Comparison of ENCODE assay signal across 13 cellular contexts in genomic region chr3:171261487-171261886, GRCh38.
A peak's percentile ranks its signal among the peaks of the same experiment; 100 is the strongest.
DNase-seq lines count a peak whose midpoint lies in the region; ATAC-seq and TF ChIP-seq lines count a peak whose summit lies in the region.
"Had no signal": no experiment of that assay in that cellular context is flagged by ENCODE, and none has a peak within 500 bp of the region (broad histone marks: within the 10 kb centered on the region; RNA-seq: fewer than 3 reads in every experiment).

No MANE protein-coding gene starts in this region.

- peak overlapping the region; percentile 1 for H3K27ac Mint-ChIP-seq in MCF 10A (ENCODE audit: low read depth, unreplicated experiment)
- H3K27ac Mint-ChIP-seq in activated CD8-positive, alpha-beta T cell treated with anti-CD3 and anti-CD28 coated beads for 36 hours, result peak overlapping the region; percentile 67
- H3K27ac Mint-ChIP-seq: stimulated activated memory B cell treated with anti-CD40 and anti-IgM and Interleukin-4, amounts not matched to agents 10 μg/mL and 1 μg/mL and 100 μg/mL, for 72 hours had no signal

- no peaks in the 10 kb centered on the region for H3K27me3 Mint-ChIP-seq in MCF 10A (ENCODE audit: insufficient read depth, unreplicated experiment)
- no peaks in the 10 kb centered on the region for H3K27me3 Mint-ChIP-seq in activated CD8-positive, alpha-beta T cell treated with anti-CD3 and anti-CD28 coated beads for 36 hours
- H3K27me3 Mint-ChIP-seq: stimulated activated memory B cell treated with anti-CD40 and anti-IgM and Interleukin-4, amounts not matched to agents 10 μg/mL and 1 μg/mL and 100 μg/mL, for 72 hours had no signal

- no peak overlapping the region for H3K4me3 ChIP-seq in breast epithelium
- no peak overlapping the region for H3K4me3 ChIP-seq in upper lobe of right lung

- ATAC-seq in activated CD8-positive, alpha-beta T cell treated with anti-CD3 and anti-CD28 coated beads for 36 hours, result no peak
- ATAC-seq in upper lobe of right lung, result peak; percentile 61
- ATAC-seq: stimulated activated memory B cell treated with anti-CD40 and anti-IgM and Interleukin-4, amounts not matched to agents 10 μg/mL and 1 μg/mL and 100 μg/mL, for 72 hours had no signal

- no peaks in the 10 kb centered on the region for H3K4me1 ChIP-seq in breast epithelium
- H3K4me1 ChIP-seq in upper lobe of right lung, result peaks cover 8% of the 10 kb centered on the region

- H3K9me3 Mint-ChIP-seq in MCF 10A (ENCODE audit: unreplicated experiment), result no peaks in the 10 kb centered on the region
- H3K9me3 Mint-ChIP-seq in activated CD8-positive, alpha-beta T cell treated with anti-CD3 and anti-CD28 coated beads for 36 hours, result no peaks in the 10 kb centered on the region
- H3K9me3 Mint-ChIP-seq: stimulated activated memory B cell treated with anti-CD40 and anti-IgM and Interleukin-4, amounts not matched to agents 10 μg/mL and 1 μg/mL and 100 μg/mL, for 72 hours had no signal

- no TSS peak for BruUV-seq in MCF 10A (replicated peaks; lab: Mats Ljungman, UMichigan)

- TF ChIP-seq POLR2A in breast epithelium (IDR thresholded peaks at IDR 0.05), result no peak

- H3K27me3 ChIP-seq in breast epithelium (no peaks in the 10 kb centered on the region), upper lobe of right lung (no peaks in the 10 kb centered on the region)

- TF ChIP-seq CTCF in MCF 10A (IDR thresholded peaks at IDR 0.05; ENCODE audit: unreplicated experiment) (no peak), breast epithelium (IDR thresholded peaks at IDR 0.05) (no peak), upper lobe of right lung (IDR thresholded peaks at IDR 0.05) (no peak)
- no peak for TF ChIP-seq CTCF in activated CD8-positive, alpha-beta T cell treated with anti-CD3 and anti-CD28 coated beads for 36 hours (IDR thresholded peaks at IDR 0.05)

- POLR2A ChIA-PET in MCF 10A (lab: Yijun Ruan, JAX), result interaction anchor here (1.1 kb wide), 1 partner anchor 13 kb away, joined by 3 read pairs; no protein-coding TSS in a partner anchor
- POLR2A ChIA-PET in activated CD8-positive, alpha-beta T cell treated with anti-CD3 and anti-CD28 coated beads for 36 hours (lab: Charles Lee), result no interaction called here

- H3K27ac ChIP-seq in breast epithelium, result peak overlapping the region in 1 of 2 donors; percentile 67
- no peak overlapping the region for H3K27ac ChIP-seq in upper lobe of right lung

- H3K36me3 ChIP-seq in breast epithelium (no peaks in the 10 kb centered on the region), upper lobe of right lung (no peaks in the 10 kb centered on the region)

- H3K9me3 ChIP-seq in breast epithelium (no peaks in the 10 kb centered on the region), upper lobe of right lung (no peaks in the 10 kb centered on the region)

- intact Hi-C loops in MCF 10A (cut with micrococcal nuclease) (no loop called here), breast epithelium (cut with DNase I; ENCODE audit: low total_unique reads) (loop anchor here (5.0 kb wide), 1 partner anchor 1631 kb away; no protein-coding TSS in a partner anchor), upper lobe of right lung (cut with DNase I) (no loop called here)
- intact Hi-C loops in activated CD8-positive, alpha-beta T cell treated with anti-CD3 and anti-CD28 coated beads for 36 hours (cut with micrococcal nuclease), result loop anchor here (5.0 kb wide), 1 partner anchor 74 kb away; no protein-coding TSS in a partner anchor

- peaks cover 24% of the 10 kb centered on the region for H3K4me1 Mint-ChIP-seq in MCF 10A (ENCODE audit: insufficient read depth, unreplicated experiment)
- peaks cover 74% of the 10 kb centered on the region for H3K4me1 Mint-ChIP-seq in activated CD8-positive, alpha-beta T cell treated with anti-CD3 and anti-CD28 coated beads for 36 hours (ENCODE audit: low read depth)

- peak; percentile 62 for DNase-seq in MCF 10A (ENCODE audit: unreplicated experiment)
- no peak for DNase-seq in breast epithelium (ENCODE audit: low spot score in 2 of 2)
- no peak for DNase-seq in activated CD8-positive, alpha-beta T cell treated with anti-CD3 and anti-CD28 coated beads for 36 hours
- peak; percentile 57 for DNase-seq in iris pigment epithelial cell (ENCODE audit: low read depth)
- no peak for DNase-seq in upper lobe of right lung
- no peak for DNase-seq in NCI-H82 treated with DMSO at 0.1 percent for 48 hours (lab: John Stamatoyannopoulos, UW; ENCODE audit: unreplicated experiment)
- no peak for DNase-seq in stimulated activated CD4-positive, alpha-beta T cell treated with anti-CD3 and anti-CD28 coated beads, Interleukin-2, amount 100 ng/mL, for 48 hours
- no peak for DNase-seq in UCSD-AML1 (lab: John Stamatoyannopoulos, UW; ENCODE audit: unreplicated experiment)
- DNase-seq: AML-193, cerebellar nuclear complex, glutamatergic neuron, NCI-H526 treated with DMSO at 0.1 percent for 48 hours had no signal

- H3K36me3 Mint-ChIP-seq in MCF 10A (ENCODE audit: insufficient read depth, unreplicated experiment), result no peaks in the 10 kb centered on the region
- no peaks in the 10 kb centered on the region for H3K36me3 Mint-ChIP-seq in activated CD8-positive, alpha-beta T cell treated with anti-CD3 and anti-CD28 coated beads for 36 hours (ENCODE audit: low read depth)
- H3K36me3 Mint-ChIP-seq: stimulated activated memory B cell treated with anti-CD40 and anti-IgM and Interleukin-4, amounts not matched to agents 10 μg/mL and 1 μg/mL and 100 μg/mL, for 72 hours had no signal

- H3K4me3 Mint-ChIP-seq in MCF 10A (ENCODE audit: unreplicated experiment), result no peak overlapping the region
- H3K4me3 Mint-ChIP-seq in activated CD8-positive, alpha-beta T cell treated with anti-CD3 and anti-CD28 coated beads for 36 hours, result no peak overlapping the region
- H3K4me3 Mint-ChIP-seq: stimulated activated memory B cell treated with anti-CD40 and anti-IgM and Interleukin-4, amounts not matched to agents 10 μg/mL and 1 μg/mL and 100 μg/mL, for 72 hours had no signal

- CTCF ChIA-PET in MCF 10A (lab: Yijun Ruan, JAX), result no interaction called here
- CTCF ChIA-PET in activated CD8-positive, alpha-beta T cell treated with anti-CD3 and anti-CD28 coated beads for 36 hours (lab: Charles Lee), result interaction anchor here (0.9 kb wide), 1 partner anchor 17 kb away, joined by 3 read pairs; no protein-coding TSS in a partner anchor

Comparison
In these comparisons a context has a peak if more than half of its experiments do, and no peak if none do; other contexts are left out.
1. DNase-seq: peak in MCF 10A (single experiment) and iris pigment epithelial cell (single experiment); none in breast epithelium (0 of 2), activated CD8-positive, alpha-beta T cell treated with anti-CD3 and anti-CD28 coated beads for 36 hours (single experiment), upper lobe of right lung (single experiment), NCI-H82 treated with DMSO at 0.1 percent for 48 hours (single experiment), stimulated activated CD4-positive, alpha-beta T cell treated with anti-CD3 and anti-CD28 coated beads, Interleukin-2, amount 100 ng/mL, for 48 hours (0 of 2) and UCSD-AML1 (single experiment).
2. intact Hi-C loops: an anchor here in breast epithelium (5.0 kb wide) and activated CD8-positive, alpha-beta T cell treated with anti-CD3 and anti-CD28 coated beads for 36 hours (5.0 kb wide); none called in MCF 10A and upper lobe of right lung.